Comparison of ENCODE assay signal across 8 cellular contexts in the genomic region with DNA sequence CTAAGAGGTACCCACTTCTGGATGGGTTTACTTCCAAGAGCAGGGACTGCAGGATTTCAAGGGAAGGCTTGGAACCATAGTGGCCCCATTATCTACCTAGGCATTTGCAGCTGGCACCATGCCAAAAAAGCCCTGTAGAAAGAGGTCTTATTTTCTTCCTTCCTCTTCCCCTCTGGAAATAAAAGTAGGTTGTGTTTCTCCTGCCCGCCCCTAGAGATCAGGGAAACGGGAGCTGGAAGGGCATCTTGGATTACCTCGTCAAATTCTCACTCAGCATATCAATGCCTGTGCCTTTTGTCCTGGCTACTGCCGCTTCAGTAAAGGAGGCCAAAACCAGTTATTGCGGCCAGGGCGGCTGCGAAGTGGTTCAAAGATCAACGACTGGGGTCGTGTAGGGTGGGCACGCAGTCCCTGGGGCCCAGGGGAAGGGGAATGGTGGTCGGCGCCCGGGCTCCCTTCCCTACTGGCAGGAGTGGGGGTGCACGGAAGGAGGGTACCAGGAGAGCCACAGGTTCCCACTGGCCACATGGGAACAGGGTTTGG. TPM values are rescaled to one million over a fixed set of nuclear protein-coding genes. Genes with fewer than 3 reads are reported as not detected.
DNase-seq lines count a peak whose midpoint lies in the region; ATAC-seq, FAIRE-seq and TF ChIP-seq lines count a peak whose summit lies in the region.

No MANE protein-coding gene starts in this region.

- ATAC-seq in HG03432 (IDR thresholded peaks at IDR 0.05; ENCODE audit: unreplicated experiment): no peak

- H4K91ac ChIP-seq in H1 (replicated peaks; ENCODE audit: insufficient read length, low read length) (no peak overlapping the region), neuronal stem cell (ENCODE audit: low read depth, low read length, poor library complexity) (no peak overlapping the region)

- no peak for TF ChIP-seq POLR2A in H1 (IDR thresholded peaks at IDR 0.05; ENCODE audit: control extremely low read depth in 1 of 2, low read depth in 2 of 2, low read length in 2 of 2)

- no peak for TF ChIP-seq RAD21 in H1 (IDR thresholded peaks at IDR 0.05 in 1 of 2, conservative IDR thresholded peaks at IDR 0.05 in 1 of 2; ENCODE audit: low read depth in 2 of 2, low read length in 2 of 2)

- peaks cover 9 to 11% of the 10 kb centered on the region in 2 experiments for H4K20me1 ChIP-seq in H1 (replicated peaks in 1 of 2; ENCODE audit: control insufficient read depth in 1 of 2, insufficient read depth in 2 of 2, low read length in 2 of 2)

- H3K4me2 ChIP-seq in H1 (ENCODE audit: insufficient read depth in 1 of 2, low read depth in 2 of 2, low read length in 2 of 2) (peak overlapping the region; percentile 83 to 90), neuronal stem cell (ENCODE audit: insufficient read depth, low read length, poor library complexity, severe bottlenecking) (peak overlapping the region; percentile 95)

- TF ChIP-seq CTCF in H1 (IDR thresholded peaks at IDR 0.05; ENCODE audit: control extremely low read depth in 1 of 3, insufficient read depth in 1 of 3, low read depth in 1 of 3, low read length in 3 of 3): no peak

- no peak overlapping the region for H3K23ac ChIP-seq in H1 (ENCODE audit: insufficient read length)
- H3K23ac ChIP-seq in neuronal stem cell (ENCODE audit: low read depth, low read length, poor library complexity): no peak overlapping the region

- no peak overlapping the region for H2AFZ ChIP-seq in H1 (ENCODE audit: low read length)
- peak overlapping the region; percentile 90 for H2AFZ ChIP-seq in neuronal stem cell (ENCODE audit: low read length)

- H2BK120ac ChIP-seq in H1 (replicated peaks; ENCODE audit: low read depth, low read length) (no peak overlapping the region), neuronal stem cell (ENCODE audit: low read depth, low read length) (no peak overlapping the region)

- no peaks in the 10 kb centered on the region for H3K79me1 ChIP-seq in H1 (ENCODE audit: low read depth, low read length)
- peaks cover 6% of the 10 kb centered on the region for H3K79me1 ChIP-seq in neuronal stem cell (ENCODE audit: low read depth, low read length)

- no peak overlapping the region for H2AK5ac ChIP-seq in H1 (ENCODE audit: low read depth, low read length)
- no peak overlapping the region for H2AK5ac ChIP-seq in neuronal stem cell (ENCODE audit: low read depth, low read length)

- no peaks in the 10 kb centered on the region for H3K9me3 ChIP-seq in H1 (ENCODE audit: insufficient read depth in 2 of 2, low read depth in 1 of 2, low read length in 1 of 2)
- H3K9me3 ChIP-seq in neuronal stem cell (replicated peaks in 1 of 2; ENCODE audit: control insufficient read depth in 2 of 2, insufficient read depth in 1 of 2, low read depth in 1 of 2, low read length in 2 of 2): peaks cover 2% of the 10 kb centered on the region in 2 donors

- H4K5ac ChIP-seq in H1 (ENCODE audit: insufficient read length, low read depth, low read length): no peak overlapping the region

- H2BK5ac ChIP-seq in H1 (ENCODE audit: low read depth, low read length) (no peak overlapping the region), neuronal stem cell (ENCODE audit: low read length) (peak overlapping the region; percentile 63)

- no peaks in the 10 kb centered on the region for H3K79me2 ChIP-seq in H1 (ENCODE audit: control insufficient read depth in 1 of 2, insufficient read depth in 2 of 2, low read length in 2 of 2)

- CTCF ChIA-PET in H1 (lab: Charles Lee; ENCODE audit: partially characterized antibody): interaction anchor here (0.9 to 1.4 kb wide), 6 partner anchors 8 to 318 kb away, joined by 3 to 7 read pairs (median 4); no protein-coding TSS in a partner anchor

- POLR2A ChIA-PET in H1 (lab: Charles Lee; ENCODE audit: partially characterized antibody): interaction anchor here (0.7 to 1.3 kb wide), 4 partner anchors 11 to 110 kb away, joined by 3 to 4 read pairs (median 3); no protein-coding TSS in a partner anchor

- 1% methylated on average over 11 of the region's 14 CpGs; no CpG with 5 or more reads in 1 of the 2 experiments for WGBS in H1 (ENCODE audit: extremely low coverage in 1 of 2, insufficient coverage in 1 of 2, insufficient read length in 1 of 2, insufficient replicate concordance in 2 of 2, low coverage in 1 of 2, low lambda C conversion rate in 2 of 2, missing lambda C conversion rate in 1 of 2), 2 experiments
- WGBS in neuronal stem cell (ENCODE audit: extremely low coverage in 2 of 2, insufficient read length in 2 of 2, insufficient replicate concordance in 1 of 2), 2 donors: no CpG with 5 or more reads among the region's 14 CpGs

- H3K4me1 ChIP-seq in H1 (replicated peaks in 1 of 4; ENCODE audit: control insufficient read depth in 3 of 4, insufficient read depth in 4 of 4, low read length in 3 of 4) (peaks cover 0 to 12% (median 3%) of the 10 kb centered on the region in 4 experiments), neuronal stem cell (ENCODE audit: control insufficient read depth in 2 of 2, insufficient read depth in 1 of 2, low read depth in 1 of 2, low read length in 2 of 2) (peaks cover 19 to 26% of the 10 kb centered on the region in 2 donors)

- H3K14ac ChIP-seq in H1 (ENCODE audit: insufficient read length) (no peak overlapping the region), neuronal stem cell (ENCODE audit: low read length) (no peak overlapping the region)

- H2BK20ac ChIP-seq in H1 (ENCODE audit: low read length): no peak overlapping the region

- H3K36me3 ChIP-seq in H1 (ENCODE audit: control insufficient read depth in 2 of 4, insufficient read depth in 4 of 4, low read length in 3 of 4) (no peaks in the 10 kb centered on the region), neuronal stem cell (replicated peaks in 1 of 2; ENCODE audit: control insufficient read depth in 2 of 2, insufficient read depth in 2 of 2, low read length in 2 of 2) (peaks cover 4 to 13% of the 10 kb centered on the region in 2 donors)

- FAIRE-seq in H1 (lab: Jason Lieb, UNC): peak; percentile 77

- H2BK15ac ChIP-seq in H1 (ENCODE audit: low read length) (no peak overlapping the region), neuronal stem cell (ENCODE audit: low read length) (peak overlapping the region; percentile 28)

- H3K18ac ChIP-seq in H1 (ENCODE audit: extremely low read depth, low read length) (peak overlapping the region; percentile 65; the same call in 1 of the 2 replicates), neuronal stem cell (ENCODE audit: low read length) (peak overlapping the region; percentile 95)

- DNase-seq in DMS79 (lab: John Stamatoyannopoulos, UW) (peak; percentile 30), NCI-H1105 treated with DMSO at 0.1 percent for 48 hours (lab: John Stamatoyannopoulos, UW) (peak; percentile 33), H1 (ENCODE audit: low read depth in 1 of 2, low spot score in 2 of 2) (no peak), neuronal stem cell (ENCODE audit: low spot score) (no peak), H4 (ENCODE audit: low spot score) (no peak), GM03348 (ENCODE audit: low spot score) (no peak)
- no peak for DNase-seq in activated CD8-positive, alpha-beta memory T cell treated with anti-CD3 and anti-CD28 coated beads, Interleukin-2, amount 50 U/mL, for 48 hours

- peaks cover 17% of the 10 kb centered on the region; the same call in 1 of the 2 replicates for H3K23me2 ChIP-seq in H1 (ENCODE audit: low read depth, low read length)

- TF ChIP-seq EP300 in H1 (IDR thresholded peaks at IDR 0.05; ENCODE audit: borderline replicate concordance in 1 of 2, low read depth in 2 of 2, low read length in 2 of 2): no peak

- no peak overlapping the region for H3K27ac ChIP-seq in H1 (ENCODE audit: low read depth, low read length)
- no peak overlapping the region for H3K27ac ChIP-seq in neuronal stem cell (replicated peaks; ENCODE audit: low read length)

- H3K4me3 ChIP-seq in H1 (ENCODE audit: extremely low read depth in 1 of 4, insufficient read depth in 2 of 4, low read depth in 3 of 4, low read length in 4 of 4) (peak overlapping the region; percentile 24 to 79 (median 42); a peak in 7 of 8 replicates), neuronal stem cell (ENCODE audit: low read length in 2 of 2) (peak overlapping the region; percentile 59 to 93)

- no peak overlapping the region for H3K56ac ChIP-seq in H1 (replicated peaks; ENCODE audit: insufficient read length, low read depth, low read length)

- H2BK12ac ChIP-seq in H1 (ENCODE audit: low read depth, low read length) (no peak overlapping the region; the same call in 1 of the 2 replicates), neuronal stem cell (ENCODE audit: low read length) (no peak overlapping the region)

- peak overlapping the region; percentile 4; the same call in 1 of the 2 replicates for H4K8ac ChIP-seq in H1 (ENCODE audit: extremely low read depth, insufficient read depth, low read length)
- no peak overlapping the region for H4K8ac ChIP-seq in neuronal stem cell (ENCODE audit: low read depth, low read length)

- no peak overlapping the region for H3K4ac ChIP-seq in H1 (replicated peaks; ENCODE audit: insufficient read length, low read depth, low read length)
- H3K4ac ChIP-seq in neuronal stem cell (ENCODE audit: low read length): no peak overlapping the region

- H3K9ac ChIP-seq in H1 (replicated peaks in 1 of 4; ENCODE audit: extremely low read depth in 1 of 4, low read depth in 3 of 4, low read length in 3 of 4): no peak overlapping the region
- peak overlapping the region; percentile 82 for H3K9ac ChIP-seq in neuronal stem cell (ENCODE audit: low read depth, low read length, poor library complexity)

- H3K27me3 ChIP-seq in H1 (replicated peaks in 1 of 4; ENCODE audit: control insufficient read depth in 3 of 4, extremely low read depth in 1 of 4, insufficient read depth in 3 of 4, low read length in 3 of 4): peaks cover 73 to 94% (median 90%) of the 10 kb centered on the region in 4 experiments
- H3K27me3 ChIP-seq in neuronal stem cell (ENCODE audit: control insufficient read depth in 3 of 3, insufficient read depth in 3 of 3, low read depth in 1 of 3, low read length in 3 of 3): peaks cover 0 to 7% (median 5%) of the 10 kb centered on the region in 3 experiments

TF ChIP-seq in H1, 55 proteins besides CTCF, POLR2A, EP300 and RAD21 (continues in another document):
- no peak for TF ChIP-seq ASH2L (IDR thresholded peaks at IDR 0.05; ENCODE audit: low read length)
- no peak for TF ChIP-seq TEAD4 (IDR thresholded peaks at IDR 0.05; ENCODE audit: low read depth, low read length)
- TF ChIP-seq CTBP2 (IDR thresholded peaks at IDR 0.05; ENCODE audit: borderline replicate concordance, insufficient read depth, insufficient read length, low read length): no peak

RNA-seq across cellular contexts. Expression of a gene that starts 1.5 kb away (rescaled TPM):
- 0.88 and 1.2 TPM in 2 replicates for total RNA-seq in H1 (2021; fragmentation: NEBNext Ultra II Directional; extraction: Animal tissue kit (Norgen Biotek cat#: 25700))
- 0.92 and 1.1 TPM in 2 replicates for polyA plus RNA-seq in H1 (2011; rRNA removed)
- polyA plus RNA-seq in H1 (2011; cell fraction: cytosol; rRNA removed): 0.89 TPM
- polyA plus RNA-seq in H1 (2011; cell fraction: nucleus; rRNA removed): 0.61 TPM
- 0.59 to 0.92 TPM (median 0.76 TPM) in 4 replicates for polyA plus RNA-seq in H1 (2012, experiment 1 of 2)
- polyA plus RNA-seq in H1 (2012, experiment 2 of 2): 0.52 TPM
- polyA plus RNA-seq in H1 (2013, experiment 1 of 2): 0.89 TPM
- 0.88 TPM for polyA plus RNA-seq in H1 (2013, experiment 2 of 2)
- 0.63 and 1.0 TPM in 2 replicates for polyA minus RNA-seq in H1 (2011; rRNA and poly(A)+ RNA removed)
- polyA minus RNA-seq in H1 (2011; cell fraction: cytosol; rRNA and poly(A)+ RNA removed): 0.66 TPM
- polyA minus RNA-seq in H1 (2011; cell fraction: nucleus; rRNA and poly(A)+ RNA removed): 0.90 TPM
- 43.1 TPM for polyA plus RNA-seq in neuronal stem cell (2013, experiment 1 of 2)
- 43.1 TPM for polyA plus RNA-seq in neuronal stem cell (2013, experiment 2 of 2)
- 13.8 and 14.5 TPM in 2 replicates for total RNA-seq in H4 (2014; rRNA removed; shearing (Covaris generic))

Comparison
In these comparisons a context has a peak if more than half of its experiments do, and no peak if none do; other contexts are left out.
1. DNase-seq: peak in DMS79 (single experiment) and NCI-H1105 treated with DMSO at 0.1 percent for 48 hours (single experiment); none in H1 (0 of 2), neuronal stem cell (single experiment), H4 (single experiment), activated CD8-positive, alpha-beta memory T cell treated with anti-CD3 and anti-CD28 coated beads, Interleukin-2, amount 50 U/mL, for 48 hours (single experiment) and GM03348 (single experiment).